ENCODE assay signal across 8 cellular contexts in genomic region chr6:31728767-31729514, GRCh38. TPM values are rescaled to one million over a fixed set of nuclear protein-coding genes. Genes with fewer than 3 reads are reported as not detected.
DNase-seq lines count a peak whose midpoint lies in the region; ATAC-seq, FAIRE-seq and TF ChIP-seq lines count a peak whose summit lies in the region.

DDAH2 (minus strand) TSS chr6:31729299; CDS start chr6:31729161, 138 bp downstream.

- H2BK15ac ChIP-seq in mesendoderm (replicated peaks; ENCODE audit: low read depth): no peak within 1 kb of the TSS

- peak within 1 kb of the TSS; percentile 11 for H3K27ac ChIP-seq in CD8-positive, alpha-beta T cell (ENCODE audit: low read depth, low read length)
- H3K27ac ChIP-seq in cingulate gyrus (ENCODE audit: low read depth, low read length) (peak within 1 kb of the TSS; percentile 91), mesendoderm (ENCODE audit: low read depth, low read length) (peak within 1 kb of the TSS; percentile 86), upper lobe of left lung (peak within 1 kb of the TSS; percentile 87 to 99 (median 94))

- peak within 1 kb of the TSS; percentile 74 for H3K4me2 ChIP-seq in mesendoderm (ENCODE audit: low read length)

- peak within 1 kb of the TSS; percentile 70 for H3K4ac ChIP-seq in mesendoderm (ENCODE audit: low read depth, low read length)

- H3K79me2 ChIP-seq in mesendoderm (ENCODE audit: control insufficient read depth, insufficient read depth, low read length): peaks cover 9% of the 10 kb centered on the region

- H4K5ac ChIP-seq in mesendoderm (ENCODE audit: low read length): no peak within 1 kb of the TSS

- H3K18ac ChIP-seq in mesendoderm (ENCODE audit: low read length): peak within 1 kb of the TSS; percentile 69

- peak within 1 kb of the TSS; percentile 97 for H3K56ac ChIP-seq in mesendoderm (ENCODE audit: low read length)

- H2AK5ac ChIP-seq in mesendoderm (ENCODE audit: low read length): peak within 1 kb of the TSS; percentile 52

- WGBS in mesendoderm (ENCODE audit: extremely low coverage, insufficient coverage, low lambda C conversion rate): no CpG with 5 or more reads among the region's 36 CpGs
- WGBS in upper lobe of left lung, 2 donors: 18 to 23% methylated on average over 35 of the region's 36 CpGs

- H3K36me3 Mint-ChIP-seq in CD8-positive, alpha-beta T cell: peaks cover 41% of the 10 kb centered on the region

- H3K27me3 ChIP-seq in CD8-positive, alpha-beta T cell (ENCODE audit: insufficient read depth, low read length): no peaks in the 10 kb centered on the region
- H3K27me3 ChIP-seq in mesendoderm (ENCODE audit: insufficient read depth, low read length, poor library complexity): no peaks in the 10 kb centered on the region
- no peaks in the 10 kb centered on the region for H3K27me3 ChIP-seq in upper lobe of left lung

- POLR2A ChIA-PET in CD8-positive, alpha-beta T cell (lab: Charles Lee): interaction anchor here (0.6 to 2.1 kb wide), 12 partner anchors 9 to 106 kb away, joined by 3 to 12 read pairs (median 6); partner anchors contain the start of genes ABHD16A, HSPA1B, LSM2 and VARS1

- DNase-seq in CD8-positive, alpha-beta T cell: no peak
- DNase-seq in mesendoderm (no peak), upper lobe of left lung (peak in 1 of 2 donors; percentile 83), D721Med (ENCODE audit: insufficient read length, low spot score) (no peak), NCI-H345 (lab: John Stamatoyannopoulos, UW) (no peak)

- intact Hi-C loops in CD8-positive, alpha-beta T cell (cut with DNase I, micrococcal nuclease): loop anchor here (1.0 to 2.0 kb wide), 7 partner anchors 26 to 135 kb away; partner anchors contain the start of genes VARS1 (in 2 of the 2) and ABHD16A (in 1 of the 2)

- peak within 1 kb of the TSS; percentile 97 for H3K4me3 Mint-ChIP-seq in CD8-positive, alpha-beta T cell

- H3K9me3 ChIP-seq in CD8-positive, alpha-beta T cell (ENCODE audit: low read length): no peaks in the 10 kb centered on the region
- H3K9me3 ChIP-seq in upper lobe of left lung: no peaks in the 10 kb centered on the region

- no peaks in the 10 kb centered on the region for H3K9me3 Mint-ChIP-seq in CD8-positive, alpha-beta T cell

- H3K4me1 ChIP-seq in CD8-positive, alpha-beta T cell (ENCODE audit: insufficient read depth, low read length): peaks cover 29% of the 10 kb centered on the region
- H3K4me1 ChIP-seq in mesendoderm (ENCODE audit: control insufficient read depth, low read depth, low read length) (peaks cover 5% of the 10 kb centered on the region), upper lobe of left lung (peaks cover 39 to 78% (median 64%) of the 10 kb centered on the region in 4 donors)

- peak within 1 kb of the TSS; percentile 89 for H3K27ac Mint-ChIP-seq in CD8-positive, alpha-beta T cell

- TF ChIP-seq POLR2A in upper lobe of left lung (IDR thresholded peaks at IDR 0.05): no peak

- no peak within 1 kb of the TSS for H4K8ac ChIP-seq in mesendoderm (ENCODE audit: low read depth, low read length)

- TF ChIP-seq CTCF in CD8-positive, alpha-beta T cell (IDR thresholded peaks at IDR 0.05): no peak
- TF ChIP-seq CTCF in LNCAP (IDR thresholded peaks at IDR 0.05): peak; percentile 66
- TF ChIP-seq CTCF in upper lobe of left lung (IDR thresholded peaks at IDR 0.05): peak in 3 of 6 experiments; percentile 68 to 74 (median 71)
- no peak for TF ChIP-seq CTCF in D721Med (IDR thresholded peaks at IDR 0.05; ENCODE audit: insufficient read depth, missing control alignments)

- peak within 1 kb of the TSS; percentile 86 for H2BK5ac ChIP-seq in mesendoderm (ENCODE audit: low read length)

- peaks cover 55% of the 10 kb centered on the region for H3K4me1 Mint-ChIP-seq in CD8-positive, alpha-beta T cell (ENCODE audit: low read depth)

- H3K4me3 ChIP-seq in CD8-positive, alpha-beta T cell (ENCODE audit: low read depth, low read length): peak within 1 kb of the TSS; percentile 96
- H3K4me3 ChIP-seq in mesendoderm (ENCODE audit: low read length): peak within 1 kb of the TSS; percentile 90
- peak within 1 kb of the TSS; percentile 76 to 87 (median 82) for H3K4me3 ChIP-seq in upper lobe of left lung

- CTCF ChIA-PET in CD8-positive, alpha-beta T cell (lab: Charles Lee): interaction anchor here (0.8 to 9.0 kb wide), 31 partner anchors 10 to 196 kb away, joined by 3 to 74 read pairs (median 4); partner anchors contain the start of genes HSPA1B, LSM2, LY6G5B and LY6G5C

- H2BK120ac ChIP-seq in mesendoderm (ENCODE audit: low read depth, low read length): peak within 1 kb of the TSS; percentile 3

- peak; percentile 11 for ATAC-seq in CD8-positive, alpha-beta T cell
- ATAC-seq in upper lobe of left lung (ENCODE audit: low FRiP score in 2 of 2) (peak; percentile 45 to 66), HG02642 (IDR thresholded peaks at IDR 0.05; ENCODE audit: poor library complexity, unreplicated experiment) (no peak)

- H3K9ac ChIP-seq in mesendoderm (ENCODE audit: low read length): peak within 1 kb of the TSS; percentile 96

- H3K27me3 Mint-ChIP-seq in CD8-positive, alpha-beta T cell (ENCODE audit: low read depth): no peaks in the 10 kb centered on the region

- H3K36me3 ChIP-seq in CD8-positive, alpha-beta T cell (ENCODE audit: insufficient read depth, low read length): peaks cover 11% of the 10 kb centered on the region
- peaks cover 19% of the 10 kb centered on the region for H3K36me3 ChIP-seq in mesendoderm (ENCODE audit: control insufficient read depth, insufficient read depth, low read length)
- peaks cover 20 to 59% (median 37%) of the 10 kb centered on the region in 4 donors for H3K36me3 ChIP-seq in upper lobe of left lung

- no peak for TF ChIP-seq EP300 in upper lobe of left lung (IDR thresholded peaks at IDR 0.05)

- peak within 1 kb of the TSS; percentile 34 for H3K23ac ChIP-seq in mesendoderm (ENCODE audit: low read length)

- H3K79me1 ChIP-seq in mesendoderm (ENCODE audit: low read length): peaks cover 17% of the 10 kb centered on the region

- FAIRE-seq in D721Med (lab: Jason Lieb, UNC): no peak

RNA-seq across cellular contexts. Expression of gene DDAH2, which starts in this region (rescaled TPM):
- 1 to 10 TPM; 2.1 to 3.4 TPM for total RNA-seq in CD8-positive, alpha-beta T cell
- polyA plus RNA-seq in mesendoderm (2013, experiment 1 of 2): 64.0 TPM
- 61.9 TPM for polyA plus RNA-seq in mesendoderm (2013, experiment 2 of 2)
- 100 to 1,000 TPM in 2 of 6 donors, 10 to 100 TPM in 4; 46.6 to 157 (median 83.7) TPM for total RNA-seq in upper lobe of left lung

Comparison
In these comparisons a context has a peak if more than half of its experiments do, and no peak if none do; other contexts are left out.
1. RNA of gene DDAH2 (total RNA-seq): 46.6 to 157 TPM in upper lobe of left lung; 2.1 to 3.4 TPM in CD8-positive, alpha-beta T cell; every median in the first group is over 10 times any median in the second.
2. H3K27ac ChIP-seq: peak in every context shown above with its lines; median percentile 94 in upper lobe of left lung; 91 in cingulate gyrus; 86 in mesendoderm; 11 in CD8-positive, alpha-beta T cell.
3. Peak in every context shown above with its lines, with median percentiles within 50 percentile points of each other: H3K4me3 ChIP-seq.